In genomic region chr3:138944842-138945645, GRCh38 we compare ENCODE assay signal across 2 cellular contexts.
TF ChIP-seq lines count a peak whose summit lies in the region.

No MANE protein-coding gene starts in this region.

TF ChIP-seq in GM23338, 12 proteins besides CTCF, POLR2A, EP300 and RAD21 (continued from another document):
- TF ChIP-seq REST (IDR thresholded peaks at IDR 0.05; ENCODE audit: unreplicated experiment) (no peak), EZH2phosphoT487 (IDR thresholded peaks at IDR 0.05; ENCODE audit: unreplicated experiment) (peak; percentile 90), NANOG (IDR thresholded peaks at IDR 0.05; ENCODE audit: borderline replicate concordance) (no peak), CREB1 (CRISPR knock-in tag; IDR thresholded peaks at IDR 0.05; ENCODE audit: low read depth) (0 out of 2 replicates have a peak, but pooled peaks have one; percentile 27)

TF ChIP-seq in SK-N-SH treated with all-trans-retinoic acid at 6 μM for 48 hours, 23 proteins besides CTCF, POLR2A, EP300 and RAD21 (continued from another document):
- TF ChIP-seq PATZ1 (CRISPR knock-in tag; IDR thresholded peaks at IDR 0.05; ENCODE audit: borderline replicate concordance) = no peak
- TF ChIP-seq TOX (CRISPR knock-in tag; IDR thresholded peaks at IDR 0.05; ENCODE audit: borderline replicate concordance) = no peak
- TF ChIP-seq CSRNP3 (CRISPR knock-in tag; IDR thresholded peaks at IDR 0.05) = no peak
- no peak for TF ChIP-seq CSDC2 (CRISPR knock-in tag; IDR thresholded peaks at IDR 0.05)
- no peak for TF ChIP-seq RARB (CRISPR knock-in tag; IDR thresholded peaks at IDR 0.05)
- TF ChIP-seq PPARA (CRISPR knock-in tag; IDR thresholded peaks at IDR 0.05; ENCODE audit: borderline replicate concordance) = no peak
- TF ChIP-seq TCF4 (CRISPR knock-in tag; IDR thresholded peaks at IDR 0.05; ENCODE audit: borderline replicate concordance) = no peak
